ENCODE assay signal across 8 cellular contexts in the genomic region with DNA sequence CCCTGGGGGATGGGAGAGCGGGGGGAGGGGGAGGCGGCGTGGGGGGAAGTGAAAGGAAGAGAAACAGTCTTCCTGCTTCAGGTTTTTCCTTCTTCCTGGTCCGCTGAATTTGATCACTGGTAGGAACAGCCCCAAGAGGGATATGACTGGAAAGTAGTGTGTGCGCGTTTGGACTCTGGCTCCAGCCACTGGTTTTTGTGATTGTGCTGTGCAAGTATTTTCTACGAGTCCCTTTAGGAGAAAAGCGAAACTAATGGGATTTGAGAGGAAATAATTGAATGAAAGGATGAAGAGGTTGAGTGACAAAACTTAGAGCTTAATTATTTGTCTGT. TPM values are rescaled to one million over a fixed set of nuclear protein-coding genes. Genes with fewer than 3 reads are reported as not detected.
A peak's percentile ranks its signal among the peaks of the same experiment; 100 is the strongest.
DNase-seq lines count a peak whose midpoint lies in the region; ATAC-seq, FAIRE-seq and TF ChIP-seq lines count a peak whose summit lies in the region.

No MANE protein-coding gene starts in this region.

- H3K27ac ChIP-seq in CD8-positive, alpha-beta T cell (ENCODE audit: low read depth, low read length): no peak overlapping the region
- no peak overlapping the region for H3K27ac ChIP-seq in SJCRH30
- no peak overlapping the region for H3K27ac ChIP-seq in MM.1S (ENCODE audit: low read length)

- no peak overlapping the region for H2AFZ ChIP-seq in MM.1S (ENCODE audit: low read length)

- H3F3A ChIP-seq in MM.1S (ENCODE audit: insufficient read depth, low read length): no peaks in the 10 kb centered on the region

- POLR2A ChIA-PET in CD8-positive, alpha-beta T cell (lab: Charles Lee): interaction anchor here (0.6 kb wide), 1 partner anchor 9 kb away, joined by 3 read pairs; no protein-coding TSS in a partner anchor

- no peak for ATAC-seq in CD8-positive, alpha-beta T cell
- ATAC-seq in HG03025 (IDR thresholded peaks at IDR 0.05; ENCODE audit: low FRiP score, unreplicated experiment): no peak

- no peaks in the 10 kb centered on the region for H3K79me2 ChIP-seq in MM.1S (ENCODE audit: low read length)

- H4K20me1 ChIP-seq in MM.1S (ENCODE audit: insufficient read depth, low read length): no peaks in the 10 kb centered on the region

- intact Hi-C loops in CD8-positive, alpha-beta T cell (cut with DNase I, micrococcal nuclease): no loop called here

- no peak overlapping the region for H3K4me3 ChIP-seq in CD8-positive, alpha-beta T cell (ENCODE audit: low read depth, low read length)
- H3K4me3 ChIP-seq in SJCRH30 (peak overlapping the region; percentile 80), fibroblast of the aortic adventitia (ENCODE audit: low read depth, low read length) (peak overlapping the region; percentile 81), MM.1S (ENCODE audit: low read length) (no peak overlapping the region)

- peak overlapping the region; percentile 35 for H3K4me3 Mint-ChIP-seq in CD8-positive, alpha-beta T cell
- peak overlapping the region; percentile 86 for H3K4me3 Mint-ChIP-seq in osteocyte (ENCODE audit: unreplicated experiment)

- CTCF ChIA-PET in CD8-positive, alpha-beta T cell (lab: Charles Lee): no interaction called here

- H3K9me3 ChIP-seq in CD8-positive, alpha-beta T cell (ENCODE audit: low read length): no peaks in the 10 kb centered on the region
- no peaks in the 10 kb centered on the region for H3K9me3 ChIP-seq in SJCRH30 (replicated peaks)
- no peaks in the 10 kb centered on the region for H3K9me3 ChIP-seq in MM.1S (replicated peaks; ENCODE audit: insufficient read depth, low read length)

- no peaks in the 10 kb centered on the region for H3K9me3 Mint-ChIP-seq in CD8-positive, alpha-beta T cell
- no peaks in the 10 kb centered on the region for H3K9me3 Mint-ChIP-seq in osteocyte (ENCODE audit: unreplicated experiment)

- H3K4me1 ChIP-seq in CD8-positive, alpha-beta T cell (ENCODE audit: insufficient read depth, low read length): no peaks in the 10 kb centered on the region
- H3K4me1 ChIP-seq in SJCRH30 (no peaks in the 10 kb centered on the region), MM.1S (ENCODE audit: low read length) (no peaks in the 10 kb centered on the region)

- H3K27me3 ChIP-seq in CD8-positive, alpha-beta T cell (ENCODE audit: insufficient read depth, low read length): no peaks in the 10 kb centered on the region
- H3K27me3 ChIP-seq in SJCRH30 (no peaks in the 10 kb centered on the region), MM.1S (replicated peaks; ENCODE audit: insufficient read depth, low read length) (no peaks in the 10 kb centered on the region)

- H3K36me3 ChIP-seq in CD8-positive, alpha-beta T cell (ENCODE audit: insufficient read depth, low read length): no peaks in the 10 kb centered on the region
- H3K36me3 ChIP-seq in SJCRH30 (no peaks in the 10 kb centered on the region), MM.1S (replicated peaks; ENCODE audit: insufficient read depth, low read length) (no peaks in the 10 kb centered on the region)

- H3K4me1 Mint-ChIP-seq in CD8-positive, alpha-beta T cell (ENCODE audit: low read depth): peaks cover 5% of the 10 kb centered on the region
- peaks cover 13% of the 10 kb centered on the region for H3K4me1 Mint-ChIP-seq in osteocyte (ENCODE audit: unreplicated experiment)

- H3K9me2 ChIP-seq in MM.1S (replicated peaks; ENCODE audit: insufficient read depth, low read length): no peaks in the 10 kb centered on the region

- DNase-seq in CD8-positive, alpha-beta T cell: no peak
- DNase-seq in SJCRH30: peak in 1 of 2 experiments; percentile 33
- DNase-seq in fibroblast of the aortic adventitia (ENCODE audit: low read depth): peak; percentile 41
- DNase-seq in osteocyte (ENCODE audit: extremely low spot score, unreplicated experiment): no peak
- no peak for DNase-seq in MM.1S
- no peak for DNase-seq in stimulated activated naive CD4-positive, alpha-beta T cell (lab: John Stamatoyannopoulos, UW)
- DNase-seq in GM12891 (ENCODE audit: insufficient read length, low spot score): no peak

- H3K27ac Mint-ChIP-seq in CD8-positive, alpha-beta T cell: no peak overlapping the region
- peak overlapping the region; percentile 80 for H3K27ac Mint-ChIP-seq in osteocyte (ENCODE audit: unreplicated experiment)

- no peak for TF ChIP-seq POLR2A in GM12891 (IDR thresholded peaks at IDR 0.05; ENCODE audit: low read depth, low read length)

- no peak overlapping the region for H3K9ac ChIP-seq in MM.1S (ENCODE audit: low read length)

- no peak for TF ChIP-seq CTCF in CD8-positive, alpha-beta T cell (IDR thresholded peaks at IDR 0.05)
- TF ChIP-seq CTCF in fibroblast of the aortic adventitia (IDR thresholded peaks at IDR 0.05; ENCODE audit: insufficient read depth, low read length) (no peak), osteocyte (IDR thresholded peaks at IDR 0.05) (no peak), MM.1S (IDR thresholded peaks at IDR 0.05; ENCODE audit: low read length) (no peak)

- no peak for FAIRE-seq in GM12891 (lab: Jason Lieb, UNC)

- H3K36me3 Mint-ChIP-seq in CD8-positive, alpha-beta T cell: no peaks in the 10 kb centered on the region
- H3K36me3 Mint-ChIP-seq in osteocyte (ENCODE audit: unreplicated experiment): no peaks in the 10 kb centered on the region

- no peak overlapping the region for H3K4me2 ChIP-seq in MM.1S (ENCODE audit: low read depth, low read length)

- H3K27me3 Mint-ChIP-seq in CD8-positive, alpha-beta T cell (ENCODE audit: low read depth): peaks cover 19% of the 10 kb centered on the region
- peaks cover 3% of the 10 kb centered on the region for H3K27me3 Mint-ChIP-seq in osteocyte (ENCODE audit: unreplicated experiment)

TF ChIP-seq in GM12891, 5 proteins besides CTCF, POLR2A, EP300 and RAD21:
- TF ChIP-seq POLR2AphosphoS5 (IDR thresholded peaks at IDR 0.05; ENCODE audit: low read depth, low read length) (no peak), POU2F2 (IDR thresholded peaks at IDR 0.05; ENCODE audit: low read depth, low read length) (no peak)

RNA-seq across cellular contexts. Expression of a gene that starts 0.8 kb away (rescaled TPM):
- total RNA-seq in CD8-positive, alpha-beta T cell: not detected
- total RNA-seq in SJCRH30 (2014; rRNA removed; shearing (Covaris generic)): 9.8 and 10.9 TPM in 2 replicates
- total RNA-seq in fibroblast of the aortic adventitia (ENCODE audit: low replicate concordance) (10.0 and 15.3 TPM in 2 replicates), osteocyte (8.8 and 9.8 TPM in 2 replicates)
- not detected for polyA plus RNA-seq in GM12891 (2012; ENCODE audit: low read depth, missing spikeins)

Comparison
In these comparisons a context has a peak if more than half of its experiments do, and no peak if none do; other contexts are left out.
1. H3K4me3 ChIP-seq: peak in SJCRH30 (single experiment) and fibroblast of the aortic adventitia (single experiment); none in CD8-positive, alpha-beta T cell (single experiment) and MM.1S (single experiment).